ENCODE assay signal across 12 cellular contexts in the genomic region with DNA sequence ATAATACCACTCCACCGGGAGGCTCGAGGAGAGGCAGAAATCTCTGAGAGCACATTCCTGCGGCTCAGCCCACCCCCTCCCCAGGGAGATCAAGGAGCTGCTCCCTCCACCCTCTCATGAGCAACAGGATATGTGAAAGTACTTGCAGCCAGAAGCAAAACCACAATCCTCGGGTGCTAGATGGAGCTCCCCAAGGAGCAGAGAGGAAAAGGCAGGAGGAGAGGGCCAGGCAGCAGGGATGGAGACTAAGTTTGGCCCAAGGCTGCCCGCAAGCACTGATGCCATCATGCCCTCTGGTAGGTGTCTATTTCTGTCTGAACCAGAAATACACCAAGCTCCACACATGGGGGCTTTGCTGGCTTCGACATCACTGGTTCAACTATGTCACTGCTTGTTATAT. TPM values are rescaled to one million over a fixed set of nuclear protein-coding genes. Genes with fewer than 3 reads are reported as not detected.
DNase-seq lines count a peak whose midpoint lies in the region; TF ChIP-seq lines count a peak whose summit lies in the region.
"Had no signal": no experiment of that assay in that cellular context is flagged by ENCODE, and none has a peak within 500 bp of the region (broad histone marks: within the 10 kb centered on the region; RNA-seq: fewer than 3 reads in every experiment).

No MANE protein-coding gene starts in this region.

- H3K4me1 Mint-ChIP-seq in glutamatergic neuron (ENCODE audit: low read depth, unreplicated experiment) = peaks cover 26% of the 10 kb centered on the region
- H3K4me1 Mint-ChIP-seq in progenitor cell of endocrine pancreas (ENCODE audit: low read depth) = no peaks in the 10 kb centered on the region

- peak; percentile 86 for DNase-seq in GM03348 (ENCODE audit: low spot score)
- DNase-seq in UCSD-AML1 (lab: John Stamatoyannopoulos, UW; ENCODE audit: unreplicated experiment) = peak; percentile 42
- DNase-seq in glutamatergic neuron = peak; percentile 36
- peak; percentile 60 for DNase-seq in smooth muscle cell of the brain vasculature (ENCODE audit: low read depth, low spot score)
- DNase-seq in progenitor cell of endocrine pancreas (ENCODE audit: low spot score, unreplicated experiment) = no peak
- DNase-seq in stimulated activated naive CD4-positive, alpha-beta T cell (lab: John Stamatoyannopoulos, UW) = no peak
- DNase-seq in Kasumi-1 (lab: John Stamatoyannopoulos, UW) = no peak
- DNase-seq: activated CD4-positive, CD25-positive, alpha-beta regulatory T cell; Calu3; erythroblast; SHP77 treated with DMSO at 0.1 percent for 48 hours had no signal

- H3K4me3 Mint-ChIP-seq in glutamatergic neuron (ENCODE audit: unreplicated experiment) (peak overlapping the region; percentile 68), progenitor cell of endocrine pancreas (ENCODE audit: low read depth) (no peak overlapping the region)

- TF ChIP-seq CTCF in glutamatergic neuron (IDR thresholded peaks at IDR 0.05; ENCODE audit: partially characterized antibody, unreplicated experiment) (no peak), progenitor cell of endocrine pancreas (IDR thresholded peaks at IDR 0.05; ENCODE audit: unreplicated experiment) (no peak)

- peaks cover 4% of the 10 kb centered on the region for H3K27me3 Mint-ChIP-seq in glutamatergic neuron (ENCODE audit: unreplicated experiment)
- H3K27me3 Mint-ChIP-seq in progenitor cell of endocrine pancreas = no peaks in the 10 kb centered on the region

- H3K9me3 Mint-ChIP-seq in glutamatergic neuron (ENCODE audit: unreplicated experiment) (peaks cover 5% of the 10 kb centered on the region), progenitor cell of endocrine pancreas (ENCODE audit: low read depth) (no peaks in the 10 kb centered on the region)

- H3K36me3 Mint-ChIP-seq in glutamatergic neuron (ENCODE audit: unreplicated experiment) = no peaks in the 10 kb centered on the region
- peaks cover 9% of the 10 kb centered on the region for H3K36me3 Mint-ChIP-seq in progenitor cell of endocrine pancreas (ENCODE audit: insufficient read depth)

- H3K27ac Mint-ChIP-seq in glutamatergic neuron (ENCODE audit: unreplicated experiment) (no peak overlapping the region), progenitor cell of endocrine pancreas (no peak overlapping the region)

RNA-seq across cellular contexts. Expression of a gene that starts 22.3 kb away (rescaled TPM):
- 27.1 TPM for total RNA-seq in glutamatergic neuron (ENCODE audit: unreplicated experiment)
- total RNA-seq in progenitor cell of endocrine pancreas = 28.1 and 30.8 TPM in 2 replicates

RNA-seq across cellular contexts. Expression of a gene that starts 36.7 kb away (rescaled TPM):
- total RNA-seq in glutamatergic neuron (ENCODE audit: unreplicated experiment) (not detected), progenitor cell of endocrine pancreas (not detected in 2 replicates)
- total RNA-seq: Calu3, NCI-H460 had no signal

Comparison
In these comparisons a context has a peak if more than half of its experiments do, and no peak if none do; other contexts are left out.
1. DNase-seq: peak in GM03348 (single experiment), UCSD-AML1 (single experiment), glutamatergic neuron (single experiment) and smooth muscle cell of the brain vasculature (single experiment); none in progenitor cell of endocrine pancreas (single experiment), stimulated activated naive CD4-positive, alpha-beta T cell (0 of 6) and Kasumi-1 (0 of 2).